ENCODE assay signal across 1 cellular context in genomic region chr2:148614332-148615049, GRCh38.
A peak's percentile ranks its signal among the peaks of the same experiment; 100 is the strongest.
TF ChIP-seq lines count a peak whose summit lies in the region.

No MANE protein-coding gene starts in this region.

TF ChIP-seq in GM12878, 131 proteins besides CTCF, POLR2A, EP300 and RAD21 (continued from another document and continues in another):
- TF ChIP-seq CUX1 (IDR thresholded peaks at IDR 0.05; ENCODE audit: insufficient replicate concordance, low read depth, low read length) (no peak), ZNF217 (IDR thresholded peaks at IDR 0.05) (no peak), MTA3 (IDR thresholded peaks at IDR 0.05; ENCODE audit: borderline replicate concordance, low read length) (peak; percentile 50; the same call in 1 of the 2 replicates), ATF7 (IDR thresholded peaks at IDR 0.05; ENCODE audit: low read depth) (no peak; the same call in 1 of the 2 replicates), TAF1 (IDR thresholded peaks at IDR 0.05; ENCODE audit: borderline replicate concordance, low read depth, low read length) (0 out of 2 replicates have a peak, but pooled peaks have one; percentile 24), CBX5 (IDR thresholded peaks at IDR 0.05; ENCODE audit: low read depth) (no peak), SIN3A (IDR thresholded peaks at IDR 0.05; ENCODE audit: low read depth, low read length) (no peak), ZBTB4 (CRISPR knock-in tag; IDR thresholded peaks at IDR 0.05) (no peak), BACH1 (IDR thresholded peaks at IDR 0.05; ENCODE audit: borderline replicate concordance) (peak; percentile 49; the same call in 1 of the 2 replicates), SP1 (IDR thresholded peaks at IDR 0.05; ENCODE audit: low read depth, low read length) (no peak), FOS (IDR thresholded peaks at IDR 0.05; ENCODE audit: borderline replicate concordance, extremely low read depth, insufficient read length) (no peak), TARDBP (IDR thresholded peaks at IDR 0.05; ENCODE audit: borderline replicate concordance) (no peak), MYB (IDR thresholded peaks at IDR 0.05; ENCODE audit: borderline replicate concordance, low read depth, low read length) (no peak), ZZZ3 (IDR thresholded peaks at IDR 0.05; ENCODE audit: control insufficient read depth, insufficient read length, low read depth) (no peak), ASH2L (IDR thresholded peaks at IDR 0.05; ENCODE audit: borderline replicate concordance, low read depth) (0 out of 2 replicates have a peak, but pooled peaks have one; percentile 75), CREB1 (IDR thresholded peaks at IDR 0.05; ENCODE audit: low read depth) (no peak), E4F1 (IDR thresholded peaks at IDR 0.05; ENCODE audit: borderline replicate concordance, partially characterized antibody) (no peak), LARP7 (IDR thresholded peaks at IDR 0.05) (no peak), E2F8 (IDR thresholded peaks at IDR 0.05; ENCODE audit: low read depth, partially characterized antibody) (no peak), ZNF687 (IDR thresholded peaks at IDR 0.05) (no peak), EED (IDR thresholded peaks at IDR 0.05; ENCODE audit: low read depth) (peak; percentile 50; the same call in 1 of the 2 replicates), HSF1 (IDR thresholded peaks at IDR 0.05; ENCODE audit: low read depth, low read length) (no peak), POLR2AphosphoS5 (IDR thresholded peaks at IDR 0.05; ENCODE audit: low read length) (peak; percentile 49; the same call in 1 of the 2 replicates), IKZF1 (conservative IDR thresholded peaks at IDR 0.05) (0 out of 2 replicates have a peak, but pooled peaks have one; percentile 16), IKZF2 (IDR thresholded peaks at IDR 0.05) (peak in 1 of 2 experiments; percentile 50; a peak in 2 of 4 replicates), STAT1 (conservative IDR thresholded peaks at IDR 0.05) (no peak), BCL11A (IDR thresholded peaks at IDR 0.05; ENCODE audit: low read depth, low read length) (no peak), SRF (IDR thresholded peaks at IDR 0.05; ENCODE audit: low read depth in 2 of 2, low read length in 2 of 2) (no peak), HDAC6 (IDR thresholded peaks at IDR 0.05; ENCODE audit: unreplicated experiment) (no peak), NR2C1 (IDR thresholded peaks at IDR 0.05) (no peak), RELB (IDR thresholded peaks at IDR 0.05; ENCODE audit: low read depth) (peak; percentile 47; the same call in 1 of the 2 replicates), ZSCAN29 (IDR thresholded peaks at IDR 0.05) (no peak), IRF5 (IDR thresholded peaks at IDR 0.05; ENCODE audit: borderline replicate concordance) (no peak), NR2C2 (IDR thresholded peaks at IDR 0.05; ENCODE audit: borderline replicate concordance, control insufficient read depth, insufficient read length, low read depth) (no peak)
